In genomic region chr16:85330694-85331188, GRCh38 we compare ENCODE assay signal across 7 cellular contexts.
DNase-seq lines count a peak whose midpoint lies in the region; ATAC-seq and TF ChIP-seq lines count a peak whose summit lies in the region.

No MANE protein-coding gene starts in this region.

- peaks cover 19% of the 10 kb centered on the region for H3K4me1 ChIP-seq in PC-3 (ENCODE audit: insufficient read depth, low read length)
- peaks cover 28% of the 10 kb centered on the region for H3K4me1 ChIP-seq in vagina

- DNase-seq in DMS79 (lab: John Stamatoyannopoulos, UW) (peak; percentile 15), HEK293T (ENCODE audit: extremely low spot score) (peak; percentile 81), PC-3 (peak; percentile 71), dermis blood vessel endothelial cell (peak; percentile 68), myocyte (ENCODE audit: low read depth) (peak; percentile 85), vagina (ENCODE audit: extremely low spot score in 2 of 2) (no peak)

- no peak overlapping the region for H3K9ac ChIP-seq in PC-3 (ENCODE audit: low read length)

- TF ChIP-seq POLR2A in vagina (IDR thresholded peaks at IDR 0.05) = no peak

- H3K9me3 ChIP-seq in PC-3 (ENCODE audit: low read length) (no peaks in the 10 kb centered on the region), vagina (no peaks in the 10 kb centered on the region)

- no TSS peak for BruUV-seq in PC-3 (replicated peaks; lab: Mats Ljungman, UMichigan)

- H3K4me3 ChIP-seq in PC-3 (ENCODE audit: low read length) = no peak overlapping the region
- H3K4me3 ChIP-seq in vagina = no peak overlapping the region

- POLR2A ChIA-PET in HEK293T (lab: Yijun Ruan, JAX) = no interaction called here
- POLR2A ChIA-PET in PC-3 (lab: Charles Lee; ENCODE audit: unreplicated experiment) = no interaction called here

- H4K20me1 ChIP-seq in PC-3 (ENCODE audit: low read length) = no peaks in the 10 kb centered on the region

- H3K27ac ChIP-seq in PC-3 (ENCODE audit: low read length) (no peak overlapping the region), vagina (no peak overlapping the region)

- H3K4me2 ChIP-seq in PC-3 (ENCODE audit: low read length) = no peak overlapping the region

- H3K9me2 ChIP-seq in PC-3 (replicated peaks; ENCODE audit: low read length) = no peaks in the 10 kb centered on the region

- no peak overlapping the region for H2AFZ ChIP-seq in PC-3 (ENCODE audit: low read length)

- ATAC-seq in PC-3 (peak; percentile 88), GM18520 (IDR thresholded peaks at IDR 0.05; ENCODE audit: unreplicated experiment) (no peak)

- no peaks in the 10 kb centered on the region for H3K27me3 ChIP-seq in PC-3 (ENCODE audit: low read length)
- no peaks in the 10 kb centered on the region for H3K27me3 ChIP-seq in vagina

- CTCF ChIA-PET in HEK293T (lab: Yijun Ruan, JAX) = interaction anchor here (0.7 to 1.3 kb wide), 8 partner anchors 10 to 326 kb away, joined by 3 to 7 read pairs (median 3); no protein-coding TSS in a partner anchor
- CTCF ChIA-PET in PC-3 (lab: Charles Lee) = interaction anchor here (1.1 kb wide), 1 partner anchor 56 kb away, joined by 4 read pairs; no protein-coding TSS in a partner anchor

- no peaks in the 10 kb centered on the region for H3K79me2 ChIP-seq in PC-3 (ENCODE audit: low read length)

- H3K36me3 ChIP-seq in PC-3 (ENCODE audit: low read depth, low read length) = no peaks in the 10 kb centered on the region
- H3K36me3 ChIP-seq in vagina = no peaks in the 10 kb centered on the region

- TF ChIP-seq CTCF in PC-3 (conservative IDR thresholded peaks at IDR 0.05; ENCODE audit: low read depth, low read length) (peak; percentile 49), vagina (IDR thresholded peaks at IDR 0.05) (peak in 1 of 3 experiments; percentile 24)

- intact Hi-C loops in PC-3 (cut with micrococcal nuclease) (loop anchor here (10.0 kb wide), 1 partner anchor 216 kb away; the partner anchor contains the start of gene CIBAR2), vagina (cut with DNase I) (no loop called here)

- H3F3A ChIP-seq in PC-3 (ENCODE audit: low read length, unreplicated experiment) = no peaks in the 10 kb centered on the region

TF ChIP-seq in HEK293T, 16 proteins besides CTCF, POLR2A, EP300 and RAD21:
- peak; percentile 58 for TF ChIP-seq L3MBTL2 (conservative IDR thresholded peaks at IDR 0.05)
- TF ChIP-seq ZNF384 (IDR thresholded peaks at IDR 0.05) = no peak

Comparison
In these comparisons a context has a peak if more than half of its experiments do, and no peak if none do; other contexts are left out.
1. DNase-seq: peak in DMS79 (single experiment), HEK293T (single experiment), PC-3 (single experiment), dermis blood vessel endothelial cell (single experiment) and myocyte (single experiment); none in vagina (0 of 2).